In the genomic region with DNA sequence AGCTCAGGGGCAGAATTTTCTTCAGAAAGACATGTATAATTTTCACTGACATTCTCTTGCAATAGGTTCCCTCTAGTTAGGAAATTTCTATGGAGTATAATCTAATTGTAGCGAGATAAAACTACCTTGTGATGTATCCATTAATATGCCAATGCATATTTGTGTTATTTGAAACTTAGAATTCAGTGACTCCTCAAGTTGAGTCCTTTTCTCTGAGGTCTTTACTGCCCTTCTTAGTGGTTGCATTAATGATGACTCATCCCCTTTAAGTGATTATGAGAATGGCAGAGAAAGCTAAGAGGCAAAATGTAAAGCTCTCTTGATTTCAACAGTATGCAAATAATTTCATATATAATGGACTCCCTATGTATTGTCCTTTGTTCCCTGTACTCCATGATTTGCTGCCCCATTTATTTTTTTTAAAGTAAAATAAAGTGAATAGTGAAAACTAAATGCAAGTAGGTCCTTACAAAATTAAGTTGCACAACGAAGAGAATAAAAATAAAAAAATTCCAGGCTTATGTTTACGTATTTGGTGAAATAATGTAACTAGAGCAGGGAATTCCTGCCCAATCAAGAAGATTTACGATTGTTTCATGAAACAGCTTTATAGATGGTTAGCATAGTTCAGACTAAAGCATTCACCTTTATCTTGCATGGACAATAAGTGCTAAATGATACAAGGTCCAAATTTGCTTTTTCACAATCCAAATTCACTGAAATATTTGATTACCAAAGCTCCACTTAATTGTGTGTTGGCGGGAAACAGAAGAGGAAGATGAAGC, we compare ENCODE assay signal across 21 cellular contexts.
DNase-seq lines count a peak whose midpoint lies in the region; ATAC-seq, FAIRE-seq and TF ChIP-seq lines count a peak whose summit lies in the region.
"Had no signal": no experiment of that assay in that cellular context is flagged by ENCODE, and none has a peak within 500 bp of the region (broad histone marks: within the 10 kb centered on the region; RNA-seq: fewer than 3 reads in every experiment).

No MANE protein-coding gene starts in this region.

- TF ChIP-seq CTCF in GM23338 (conservative IDR thresholded peaks at IDR 0.05; ENCODE audit: low read depth in 2 of 2) = no peak

- intact Hi-C loops in left colon (cut with DNase I, micrococcal nuclease) = no loop called here

- H3K4me3 ChIP-seq in GM23338 = no peak overlapping the region
- H3K4me3 ChIP-seq: adrenal gland, coronary artery, K562 had no signal

- H3K27me3 ChIP-seq in GM23338 (ENCODE audit: insufficient read depth) = no peaks in the 10 kb centered on the region
- H3K27me3 ChIP-seq: adrenal gland had no signal

- no peaks in the 10 kb centered on the region for H3K79me2 ChIP-seq in GM23338 (replicated peaks; ENCODE audit: insufficient read depth)

- H3K4me1 ChIP-seq in GM23338 (ENCODE audit: insufficient read depth) = no peaks in the 10 kb centered on the region
- H3K4me1 ChIP-seq: adrenal gland had no signal

- H3K27ac Mint-ChIP-seq in GM23338 = no peak overlapping the region; the same call in 1 of the 2 replicates
- H3K27ac Mint-ChIP-seq: naive thymus-derived CD8-positive, alpha-beta T cell had no signal

- H3K4me2 ChIP-seq in GM23338 = no peak overlapping the region

- no peaks in the 10 kb centered on the region for H3K9me2 ChIP-seq in GM23338 (ENCODE audit: insufficient read depth)

- H4K20me1 ChIP-seq in GM23338 (replicated peaks; ENCODE audit: insufficient read depth) = no peaks in the 10 kb centered on the region

- DNase-seq in GM23338 (ENCODE audit: low spot score) = no peak
- DNase-seq in NCI-H1436 (lab: John Stamatoyannopoulos, UW) = peak; percentile 28
- DNase-seq in RKO (ENCODE audit: low spot score) = peak; percentile 14
- DNase-seq in iris pigment epithelial cell (ENCODE audit: low read depth) = peak; percentile 7
- DNase-seq in stimulated activated naive CD4-positive, alpha-beta T cell treated with Interleukin-2 at 50 U/mL for 16 hours (lab: John Stamatoyannopoulos, UW) = no peak
- no peak for DNase-seq in GM19240 (ENCODE audit: insufficient read length, low spot score)
- no peak for DNase-seq in RCC 7860 (ENCODE audit: low spot score)
- DNase-seq in left colon = no peak
- DNase-seq: activated CD4-positive, alpha-beta T cell treated with anti-CD3 and anti-CD28 coated beads, Interleukin-2, amount 50 U/mL, for 1 hour; activated T-cell treated with anti-CD3 and anti-CD28 coated beads, Interleukin-2, amount 50 U/mL, for 4 hours; adrenal gland; naive thymus-derived CD8-positive, alpha-beta T cell; NCI-H187 treated with DMSO at 0.1 percent for 48 hours; right cardiac atrium; stimulated activated CD4-positive, alpha-beta T cell treated with anti-CD3 and anti-CD28 coated beads, Interleukin-2, amount 100 ng/mL, for 48 hours; T-helper 2 cell had no signal

- H3K36me3 ChIP-seq in GM23338 (ENCODE audit: insufficient read depth) = no peaks in the 10 kb centered on the region
- H3K36me3 ChIP-seq: adrenal gland had no signal

- no peak overlapping the region for H3K4me3 Mint-ChIP-seq in GM23338
- H3K4me3 Mint-ChIP-seq: activated T-cell treated with anti-CD3 and anti-CD28 coated beads, Interleukin-2, amount 50 U/mL, for 4 hours; naive thymus-derived CD8-positive, alpha-beta T cell had no signal

- H3K9me3 Mint-ChIP-seq in GM23338 = no peaks in the 10 kb centered on the region; the same call in 2 of the 3 replicates
- H3K9me3 Mint-ChIP-seq: activated T-cell treated with anti-CD3 and anti-CD28 coated beads, Interleukin-2, amount 50 U/mL, for 4 hours; naive thymus-derived CD8-positive, alpha-beta T cell had no signal

- H3K36me3 Mint-ChIP-seq in GM23338 (ENCODE audit: low read depth) = no peaks in the 10 kb centered on the region
- H3K36me3 Mint-ChIP-seq: naive thymus-derived CD8-positive, alpha-beta T cell had no signal

- no peak for FAIRE-seq in RCC 7860 (lab: Jason Lieb, UNC)
- FAIRE-seq: GM12892, K562 had no signal

- ATAC-seq in GM23338 (no peak), left colon (no peak)
- ATAC-seq: activated T-cell treated with anti-CD3 and anti-CD28 coated beads, Interleukin-2, amount 50 U/mL, for 4 hours; esophagus mucosa; K562; naive thymus-derived CD8-positive, alpha-beta T cell; Panc1; right cardiac atrium had no signal

- H3K27me3 Mint-ChIP-seq in GM23338 (ENCODE audit: insufficient read depth, low read depth, poor library complexity) = no peaks in the 10 kb centered on the region

- H3K27ac ChIP-seq in GM23338 (ENCODE audit: low read depth) = no peak overlapping the region
- H3K27ac ChIP-seq: adrenal gland, coronary artery had no signal

- H3F3A ChIP-seq in GM23338 (replicated peaks; ENCODE audit: low read depth) = no peaks in the 10 kb centered on the region

- H3K4me1 Mint-ChIP-seq in GM23338 = no peaks in the 10 kb centered on the region
- H3K4me1 Mint-ChIP-seq: naive thymus-derived CD8-positive, alpha-beta T cell had no signal

- H2AFZ ChIP-seq in GM23338 = 0 out of 2 replicates have a peak overlapping the region, but pooled peaks have one; percentile 39

TF ChIP-seq in GM23338, 12 proteins besides CTCF, POLR2A, EP300 and RAD21 (continues in another document):
- TF ChIP-seq, protein P1, sequence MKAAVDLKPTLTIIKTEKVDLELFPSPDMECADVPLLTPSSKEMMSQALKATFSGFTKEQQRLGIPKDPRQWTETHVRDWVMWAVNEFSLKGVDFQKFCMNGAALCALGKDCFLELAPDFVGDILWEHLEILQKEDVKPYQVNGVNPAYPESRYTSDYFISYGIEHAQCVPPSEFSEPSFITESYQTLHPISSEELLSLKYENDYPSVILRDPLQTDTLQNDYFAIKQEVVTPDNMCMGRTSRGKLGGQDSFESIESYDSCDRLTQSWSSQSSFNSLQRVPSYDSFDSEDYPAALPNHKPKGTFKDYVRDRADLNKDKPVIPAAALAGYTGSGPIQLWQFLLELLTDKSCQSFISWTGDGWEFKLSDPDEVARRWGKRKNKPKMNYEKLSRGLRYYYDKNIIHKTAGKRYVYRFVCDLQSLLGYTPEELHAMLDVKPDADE (IDR thresholded peaks at IDR 0.05) = no peak
- no peak for TF ChIP-seq EZH2phosphoT487 (IDR thresholded peaks at IDR 0.05; ENCODE audit: unreplicated experiment)
- TF ChIP-seq NANOG (IDR thresholded peaks at IDR 0.05; ENCODE audit: borderline replicate concordance) = no peak
- no peak for TF ChIP-seq JUNB (IDR thresholded peaks at IDR 0.05; ENCODE audit: unreplicated experiment)
- no peak for TF ChIP-seq ZNF331 (CRISPR knock-in tag; IDR thresholded peaks at IDR 0.05; ENCODE audit: low read depth)
- no peak for TF ChIP-seq STAT1 (IDR thresholded peaks at IDR 0.05; ENCODE audit: unreplicated experiment)
- no peak for TF ChIP-seq CREB1 (CRISPR knock-in tag; IDR thresholded peaks at IDR 0.05; ENCODE audit: low read depth)
- TF ChIP-seq EZH2 (IDR thresholded peaks at IDR 0.05; ENCODE audit: low read depth, unreplicated experiment) = no peak
- TF ChIP-seq ZNF114 (CRISPR knock-in tag; IDR thresholded peaks at IDR 0.05) = no peak
- no peak for TF ChIP-seq REST (IDR thresholded peaks at IDR 0.05; ENCODE audit: unreplicated experiment)

Comparison
In these comparisons a context has a peak if more than half of its experiments do, and no peak if none do; other contexts are left out.
1. DNase-seq: peak in NCI-H1436 (single experiment), RKO (single experiment) and iris pigment epithelial cell (single experiment); none in GM23338 (single experiment), stimulated activated naive CD4-positive, alpha-beta T cell treated with Interleukin-2 at 50 U/mL for 16 hours (single experiment), GM19240 (single experiment), RCC 7860 (single experiment) and left colon (0 of 2).